In genomic region chr10:47915849-47916548, GRCh38 we compare ENCODE assay signal across 11 cellular contexts. TPM values are rescaled to one million over a fixed set of nuclear protein-coding genes. Genes with fewer than 3 reads are reported as not detected.
DNase-seq lines count a peak whose midpoint lies in the region; ATAC-seq, FAIRE-seq and TF ChIP-seq lines count a peak whose summit lies in the region.
"Not testable (repeated sequence)": the region's sequence is repeated elsewhere in the genome, so short reads cannot be mapped to it uniquely, and the experiment has no call there.
"Had no signal": no experiment of that assay in that cellular context is flagged by ENCODE, and none has a peak within 500 bp of the region (broad histone marks: within the 10 kb centered on the region; RNA-seq: fewer than 3 reads in every experiment).

No MANE protein-coding gene starts in this region.

- H3K27me3 Mint-ChIP-seq in activated CD4-positive, alpha-beta T cell treated with anti-CD3 and anti-CD28 coated beads for 36 hours; chondrocyte (ENCODE audit: low read depth): not testable (repeated sequence)

- H3K27ac Mint-ChIP-seq in activated CD4-positive, alpha-beta T cell treated with anti-CD3 and anti-CD28 coated beads for 36 hours; chondrocyte (ENCODE audit: unreplicated experiment): not testable (repeated sequence)

- POLR2A ChIA-PET in BJ (lab: Charles Lee); activated CD4-positive, alpha-beta T cell treated with anti-CD3 and anti-CD28 coated beads for 36 hours (lab: Charles Lee): not testable (repeated sequence)

- H3K27ac ChIP-seq in left lung, pancreas: not testable (repeated sequence)

- not testable (repeated sequence) for H3K4me3 ChIP-seq in BJ (ENCODE audit: low read depth, low read length); NB4 (ENCODE audit: low read depth, low read length); left lung; pancreas

- H3K9me3 ChIP-seq in left lung, pancreas: not testable (repeated sequence)

- H3K9me3 Mint-ChIP-seq in activated CD4-positive, alpha-beta T cell treated with anti-CD3 and anti-CD28 coated beads for 36 hours (ENCODE audit: low read depth); chondrocyte (ENCODE audit: low read depth): not testable (repeated sequence)

- CTCF ChIA-PET in BJ (lab: Yijun Ruan, JAX); activated CD4-positive, alpha-beta T cell treated with anti-CD3 and anti-CD28 coated beads for 36 hours (lab: Charles Lee): not testable (repeated sequence)

- H3K36me3 ChIP-seq in BJ (ENCODE audit: control insufficient read depth, insufficient read depth, low read length); left lung; pancreas: not testable (repeated sequence)

- not testable (repeated sequence) for DNase-seq in BJ (ENCODE audit: low read depth); NB4 (ENCODE audit: low read depth); activated CD4-positive, alpha-beta T cell treated with anti-CD3 and anti-CD28 coated beads for 36 hours; chondrocyte (ENCODE audit: low spot score); Right ventricle myocardium inferior (ENCODE audit: missing footprints); left lung; pancreas

- TF ChIP-seq CTCF in BJ (IDR thresholded peaks at IDR 0.05; ENCODE audit: insufficient read depth, low read depth, low read length) (peak; percentile 20; the same call in 1 of the 2 replicates), NB4 (IDR thresholded peaks at IDR 0.05; ENCODE audit: low read depth, low read length) (peak; percentile 8), chondrocyte (IDR thresholded peaks at IDR 0.05) (peak; percentile 31)
- TF ChIP-seq CTCF in left lung (IDR thresholded peaks at IDR 0.05); pancreas (IDR thresholded peaks at IDR 0.05): not testable (repeated sequence)

- WGBS in pancreas, 2 donors: 0% methylated on average over 1 of the region's 4 CpGs; no CpG with 5 or more reads in 1 of the 2 donors

- H3K4me3 Mint-ChIP-seq in activated CD4-positive, alpha-beta T cell treated with anti-CD3 and anti-CD28 coated beads for 36 hours; chondrocyte (ENCODE audit: unreplicated experiment): not testable (repeated sequence)

- FAIRE-seq in pancreas (lab: Jason Lieb, UNC): not testable (repeated sequence)

- H3K27me3 ChIP-seq in BJ (ENCODE audit: control insufficient read depth, insufficient read depth, low read length); left lung; pancreas: not testable (repeated sequence)

- H3K4me1 Mint-ChIP-seq in activated CD4-positive, alpha-beta T cell treated with anti-CD3 and anti-CD28 coated beads for 36 hours; chondrocyte (ENCODE audit: low read depth): not testable (repeated sequence)

- intact Hi-C loops in activated CD4-positive, alpha-beta T cell treated with anti-CD3 and anti-CD28 coated beads for 36 hours (cut with DNase I, micrococcal nuclease); Right ventricle myocardium inferior (cut with DNase I); left lung (cut with DNase I); pancreas (cut with DNase I): not testable (repeated sequence)

- ATAC-seq in activated CD4-positive, alpha-beta T cell treated with anti-CD3 and anti-CD28 coated beads for 36 hours: peak; percentile 58
- ATAC-seq in Right ventricle myocardium inferior (peak; percentile 51), left lung (peak; percentile 94), pancreas (peak; percentile 40 to 94 (median 78))

- not testable (repeated sequence) for TF ChIP-seq POLR2A in NB4 (IDR thresholded peaks at IDR 0.05; ENCODE audit: extremely low read depth, insufficient read length)

- H3K4me1 ChIP-seq in left lung, pancreas: not testable (repeated sequence)

- not testable (repeated sequence) for H3K36me3 Mint-ChIP-seq in activated CD4-positive, alpha-beta T cell treated with anti-CD3 and anti-CD28 coated beads for 36 hours (ENCODE audit: low read depth); chondrocyte (ENCODE audit: low read depth)

RNA-seq across cellular contexts. Expression of gene NPY4R2, which starts 2.5 kb away (rescaled TPM):
- polyA plus RNA-seq in BJ (2011; rRNA removed) (0.04 and 0.07 TPM in 2 replicates), pancreas (not detected)
- 1.1 TPM in 1 of 2 replicates, not detected in the other for polyA minus RNA-seq in BJ (2011; rRNA and poly(A)+ RNA removed)
- total RNA-seq in activated CD4-positive, alpha-beta T cell treated with anti-CD3 and anti-CD28 coated beads for 36 hours: not detected
- total RNA-seq in chondrocyte (0.53 TPM in 1 of 3 replicates, not detected in the others), Right ventricle myocardium inferior (not detected), left lung (10 to 100 TPM in 1 of 2 donors, 1 to 10 TPM in 1; 2.3 to 10.1 TPM), pancreas (under 1 TPM in 1 of 6 donors, not detected in 5; 0.16 TPM)
- total RNA-seq: CD8-positive, alpha-beta memory T cell; Daoy; GM23248; HT1080 had no signal
- polyA plus RNA-seq: CD8-positive, alpha-beta memory T cell; GM23248 had no signal
